In the genomic region with DNA sequence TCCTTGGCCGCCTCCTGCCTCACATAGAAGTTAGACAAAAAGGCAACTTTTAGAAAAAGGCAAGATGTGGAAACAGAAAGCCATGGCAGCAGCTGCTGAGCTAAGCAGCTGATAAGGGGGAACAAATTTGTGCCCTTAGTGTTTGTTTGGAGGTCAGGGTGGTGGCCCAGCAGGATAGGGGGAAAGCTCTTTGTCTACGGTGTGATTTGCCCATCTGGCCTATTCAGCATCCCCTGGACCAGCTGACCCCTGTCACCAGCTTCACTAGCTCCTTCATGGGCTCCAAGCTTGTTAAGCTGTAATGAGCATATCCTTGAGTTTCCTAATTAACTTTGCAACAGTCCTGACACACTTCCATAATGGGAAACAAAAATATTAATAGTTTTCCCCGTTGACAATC, we compare ENCODE assay signal across 15 cellular contexts.
"Had no signal": no experiment of that assay in that cellular context is flagged by ENCODE, and none has a peak within 500 bp of the region (broad histone marks: within the 10 kb centered on the region; RNA-seq: fewer than 3 reads in every experiment).

No MANE protein-coding gene starts in this region.

- H3K27me3 Mint-ChIP-seq: T-cell had no signal

- H3K4me3 Mint-ChIP-seq: activated CD8-positive, alpha-beta T cell treated with anti-CD3 and anti-CD28 coated beads for 36 hours; activated naive CD8-positive, alpha-beta T cell treated with anti-CD3 and anti-CD28 coated beads, Interleukin-2, amount 10 ng/mL, durations not matched to agents 7 days and 5 days; memory B cell; nephron progenitor cell; T-cell had no signal

- H3K27ac Mint-ChIP-seq: activated CD8-positive, alpha-beta T cell treated with anti-CD3 and anti-CD28 coated beads for 36 hours; activated naive CD8-positive, alpha-beta T cell treated with anti-CD3 and anti-CD28 coated beads, Interleukin-2, amount 10 ng/mL, durations not matched to agents 7 days and 5 days; memory B cell; T-cell had no signal

- H3K27me3 ChIP-seq: pancreas, transverse colon had no signal

- DNase-seq: activated CD4-positive, alpha-beta T cell treated with anti-CD3 and anti-CD28 coated beads for 4 hours; activated CD8-positive, alpha-beta memory T cell treated with anti-CD3 and anti-CD28 coated beads, Interleukin-2, amount 50 U/mL, for 48 hours; activated CD8-positive, alpha-beta T cell treated with anti-CD3 and anti-CD28 coated beads for 36 hours; activated naive CD8-positive, alpha-beta T cell treated with anti-CD3 and anti-CD28 coated beads, Interleukin-2, amount 10 ng/mL, durations not matched to agents 7 days and 5 days; anterior cingulate cortex; effector memory CD4-positive, alpha-beta T cell; nephron progenitor cell; pancreas; T-cell; T1000; transverse colon; WERI-Rb-1 had no signal

- H3K36me3 ChIP-seq: pancreas, transverse colon, WERI-Rb-1 had no signal

- H3K9me3 Mint-ChIP-seq: activated CD8-positive, alpha-beta T cell treated with anti-CD3 and anti-CD28 coated beads for 36 hours; activated naive CD8-positive, alpha-beta T cell treated with anti-CD3 and anti-CD28 coated beads, Interleukin-2, amount 10 ng/mL, durations not matched to agents 7 days and 5 days; memory B cell; nephron progenitor cell; T-cell had no signal

- H3K27ac ChIP-seq: pancreas, skin epidermis, WERI-Rb-1 had no signal

- ATAC-seq: activated CD8-positive, alpha-beta T cell treated with anti-CD3 and anti-CD28 coated beads for 36 hours; pancreas; T-cell had no signal

- H3K4me3 ChIP-seq: pancreas, skin epidermis, transverse colon had no signal

- H3K4me1 Mint-ChIP-seq: activated naive CD8-positive, alpha-beta T cell treated with anti-CD3 and anti-CD28 coated beads, Interleukin-2, amount 10 ng/mL, durations not matched to agents 7 days and 5 days; memory B cell; T-cell had no signal

- H3K9me3 ChIP-seq: pancreas, transverse colon had no signal

- H3K36me3 Mint-ChIP-seq: activated naive CD8-positive, alpha-beta T cell treated with anti-CD3 and anti-CD28 coated beads, Interleukin-2, amount 10 ng/mL, durations not matched to agents 7 days and 5 days; memory B cell; T-cell had no signal

- H3K4me1 ChIP-seq: pancreas had no signal

- FAIRE-seq: colon, pancreas had no signal
